In the genomic region with DNA sequence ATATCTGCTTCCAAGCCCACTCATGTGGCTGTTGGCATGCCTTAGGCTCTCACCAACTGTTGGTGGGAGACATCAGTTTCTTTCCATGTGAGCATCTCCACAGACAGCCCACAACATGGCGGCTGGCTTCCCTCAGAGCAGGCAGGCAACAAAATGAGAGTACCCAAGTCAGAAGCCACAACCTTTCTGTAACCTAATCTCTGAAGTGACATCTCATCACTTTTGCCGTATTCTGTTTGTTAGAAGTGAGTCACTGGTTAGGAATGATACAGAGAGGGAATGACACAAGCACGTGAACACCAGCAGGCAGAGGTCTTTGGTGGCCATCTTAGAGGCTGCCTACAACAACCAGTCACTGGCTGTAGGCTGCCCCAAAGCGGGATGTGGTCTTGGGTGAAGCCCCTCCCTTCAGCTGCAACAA, we compare ENCODE assay signal across 11 cellular contexts.
DNase-seq lines count a peak whose midpoint lies in the region; ATAC-seq, FAIRE-seq and TF ChIP-seq lines count a peak whose summit lies in the region.
"Had no signal": no experiment of that assay in that cellular context is flagged by ENCODE, and none has a peak within 500 bp of the region (broad histone marks: within the 10 kb centered on the region; RNA-seq: fewer than 3 reads in every experiment).

No MANE protein-coding gene starts in this region.

- H3K4me3 Mint-ChIP-seq in activated CD8-positive, alpha-beta memory T cell treated with anti-CD3 and anti-CD28 coated beads, Interleukin-2, amount 10 ng/mL, durations not matched to agents 7 days and 5 days = no peak overlapping the region
- H3K4me3 Mint-ChIP-seq: B cell had no signal

- no peak overlapping the region for H3K9ac ChIP-seq in SK-N-SH

- H3K4me1 Mint-ChIP-seq in activated CD8-positive, alpha-beta memory T cell treated with anti-CD3 and anti-CD28 coated beads, Interleukin-2, amount 10 ng/mL, durations not matched to agents 7 days and 5 days = peaks cover 23% of the 10 kb centered on the region
- H3K4me1 Mint-ChIP-seq: B cell had no signal

- no peaks in the 10 kb centered on the region for H3K9me3 Mint-ChIP-seq in activated CD8-positive, alpha-beta memory T cell treated with anti-CD3 and anti-CD28 coated beads, Interleukin-2, amount 10 ng/mL, durations not matched to agents 7 days and 5 days (ENCODE audit: low read depth)

- ATAC-seq in activated CD8-positive, alpha-beta memory T cell treated with anti-CD3 and anti-CD28 coated beads, Interleukin-2, amount 10 ng/mL, durations not matched to agents 7 days and 5 days = peak; percentile 60
- ATAC-seq in esophagus mucosa (peak; percentile 37), GM21381 (IDR thresholded peaks at IDR 0.05; ENCODE audit: unreplicated experiment) (no peak), pancreas (no peak), GM21717 (IDR thresholded peaks at IDR 0.05; ENCODE audit: unreplicated experiment) (no peak)

- H3K27ac Mint-ChIP-seq in activated CD8-positive, alpha-beta memory T cell treated with anti-CD3 and anti-CD28 coated beads, Interleukin-2, amount 10 ng/mL, durations not matched to agents 7 days and 5 days = no peak overlapping the region
- H3K27ac Mint-ChIP-seq: B cell had no signal

- DNase-seq in activated CD8-positive, alpha-beta memory T cell treated with anti-CD3 and anti-CD28 coated beads, Interleukin-2, amount 10 ng/mL, durations not matched to agents 7 days and 5 days = peak; percentile 43
- DNase-seq in activated CD8-positive, alpha-beta memory T cell treated with anti-CD3 and anti-CD28 coated beads for 24 hours = no peak
- no peak for DNase-seq in SK-N-SH
- peak; percentile 15 to 48 (median 26) for DNase-seq in stimulated activated CD4-positive, alpha-beta T cell treated with anti-CD3 and anti-CD28 coated beads, TNF-alpha, amount 100 ng/mL, for 48 hours (ENCODE audit: low read depth in 3 of 3)
- no peak for DNase-seq in pancreas
- DNase-seq: aorta, NCI-H1694 treated with DMSO at 0.1 percent for 48 hours had no signal

- H3F3A ChIP-seq in SK-N-SH (replicated peaks; ENCODE audit: insufficient read depth) = no peaks in the 10 kb centered on the region

- WGBS in SK-N-SH (ENCODE audit: low lambda C conversion rate) = 47% methylated on average over 3 of the region's 4 CpGs
- WGBS in pancreas, 2 donors = 89 to 91% methylated on average over 4 of the region's 4 CpGs

- no peak for TF ChIP-seq CTCF in SK-N-SH (IDR thresholded peaks at IDR 0.05)
- TF ChIP-seq CTCF in pancreas (IDR thresholded peaks at IDR 0.05) = no peak

- CTCF ChIA-PET in activated CD8-positive, alpha-beta memory T cell treated with anti-CD3 and anti-CD28 coated beads, Interleukin-2, amount 10 ng/mL, durations not matched to agents 7 days and 5 days (lab: Charles Lee) = no interaction called here
- CTCF ChIA-PET in SK-N-SH (lab: Yijun Ruan, JAX) = no interaction called here

- H3K27me3 Mint-ChIP-seq in activated CD8-positive, alpha-beta memory T cell treated with anti-CD3 and anti-CD28 coated beads, Interleukin-2, amount 10 ng/mL, durations not matched to agents 7 days and 5 days = no peaks in the 10 kb centered on the region
- H3K27me3 Mint-ChIP-seq: B cell had no signal

- H3K4me1 ChIP-seq in SK-N-SH (ENCODE audit: control insufficient read depth in 1 of 2, insufficient read depth in 2 of 2, low read depth in 1 of 2, low read length in 1 of 2) (no peaks in the 10 kb centered on the region; a peak in 1 of 4 replicates), pancreas (no peaks in the 10 kb centered on the region)

- POLR2A ChIA-PET in SK-N-SH (lab: Yijun Ruan, JAX) = no interaction called here

- H3K27ac ChIP-seq in SK-N-SH (ENCODE audit: low read depth in 2 of 2, low read length in 1 of 2) (no peak overlapping the region), pancreas (no peak overlapping the region)

- peaks cover 19 to 25% of the 10 kb centered on the region in 2 experiments for H3K36me3 ChIP-seq in SK-N-SH (replicated peaks in 1 of 2; ENCODE audit: control insufficient read depth in 1 of 2, insufficient read depth in 2 of 2, low read length in 1 of 2)
- peaks cover 0 to 5% (median 0%) of the 10 kb centered on the region in 3 donors for H3K36me3 ChIP-seq in pancreas

- peaks cover 61% of the 10 kb centered on the region for H3K36me3 Mint-ChIP-seq in activated CD8-positive, alpha-beta memory T cell treated with anti-CD3 and anti-CD28 coated beads, Interleukin-2, amount 10 ng/mL, durations not matched to agents 7 days and 5 days

- H3K27me3 ChIP-seq in SK-N-SH (ENCODE audit: insufficient read depth) (no peaks in the 10 kb centered on the region), pancreas (no peaks in the 10 kb centered on the region)

- H3K9me3 ChIP-seq in SK-N-SH (no peaks in the 10 kb centered on the region), pancreas (no peaks in the 10 kb centered on the region)

- no peak overlapping the region for H2AFZ ChIP-seq in SK-N-SH (ENCODE audit: low read depth)

- no peak for FAIRE-seq in pancreas (lab: Jason Lieb, UNC)

- H3K4me3 ChIP-seq in SK-N-SH (ENCODE audit: low read depth in 2 of 2, low read length in 1 of 2) (no peak overlapping the region), pancreas (no peak overlapping the region)

- H4K20me1 ChIP-seq in SK-N-SH (ENCODE audit: insufficient read depth) = no peaks in the 10 kb centered on the region

- no peak for TF ChIP-seq EP300 in SK-N-SH (IDR thresholded peaks at IDR 0.05; ENCODE audit: borderline replicate concordance in 1 of 2, low read depth in 1 of 2, low read length in 1 of 2)

- TF ChIP-seq RAD21 in SK-N-SH (IDR thresholded peaks at IDR 0.05; ENCODE audit: low read length) = no peak

- H3K4me2 ChIP-seq in SK-N-SH = no peak overlapping the region

- no peaks in the 10 kb centered on the region for H3K9me2 ChIP-seq in SK-N-SH

- H3K79me2 ChIP-seq in SK-N-SH (ENCODE audit: insufficient read depth) = no peaks in the 10 kb centered on the region

- intact Hi-C loops in pancreas (cut with DNase I) = no loop called here

TF ChIP-seq in SK-N-SH, 30 proteins besides CTCF, POLR2A, EP300 and RAD21:
- TF ChIP-seq YY1 (IDR thresholded peaks at IDR 0.05; ENCODE audit: low read depth) = peak; percentile 33; the same call in 1 of the 2 replicates
- no peak for TF ChIP-seq SIN3A (IDR thresholded peaks at IDR 0.05; ENCODE audit: borderline replicate concordance, low read depth, low read length)
TF ChIP-seq in SK-N-SH: peak in this region for 1.

Comparison
In these comparisons a context has a peak if more than half of its experiments do, and no peak if none do; other contexts are left out.
1. DNase-seq: peak in activated CD8-positive, alpha-beta memory T cell treated with anti-CD3 and anti-CD28 coated beads, Interleukin-2, amount 10 ng/mL, durations not matched to agents 7 days and 5 days (single experiment) and stimulated activated CD4-positive, alpha-beta T cell treated with anti-CD3 and anti-CD28 coated beads, TNF-alpha, amount 100 ng/mL, for 48 hours (3 of 3); none in activated CD8-positive, alpha-beta memory T cell treated with anti-CD3 and anti-CD28 coated beads for 24 hours (single experiment), SK-N-SH (single experiment) and pancreas (0 of 6).
2. ATAC-seq: peak in activated CD8-positive, alpha-beta memory T cell treated with anti-CD3 and anti-CD28 coated beads, Interleukin-2, amount 10 ng/mL, durations not matched to agents 7 days and 5 days (single experiment) and esophagus mucosa (single experiment); none in GM21381 (single experiment), pancreas (0 of 4) and GM21717 (single experiment).